Comparison of ENCODE assay signal across 17 cellular contexts in genomic region chr16:27369806-27370205, GRCh38. TPM values are rescaled to one million over a fixed set of nuclear protein-coding genes. Genes with fewer than 3 reads are reported as not detected.
DNase-seq lines count a peak whose midpoint lies in the region; ATAC-seq and TF ChIP-seq lines count a peak whose summit lies in the region.
"Had no signal": no experiment of that assay in that cellular context is flagged by ENCODE, and none has a peak within 500 bp of the region (broad histone marks: within the 10 kb centered on the region; RNA-seq: fewer than 3 reads in every experiment).

No MANE protein-coding gene starts in this region.

- no peaks in the 10 kb centered on the region for H3K36me3 ChIP-seq in Peyer's patch
- H3K36me3 ChIP-seq: gastrocnemius medialis, thyroid gland had no signal

- TF ChIP-seq CTCF in Peyer's patch (IDR thresholded peaks at IDR 0.05), result no peak

- ATAC-seq in GM19023 (IDR thresholded peaks at IDR 0.05; ENCODE audit: unreplicated experiment) (no peak), GM21717 (IDR thresholded peaks at IDR 0.05; ENCODE audit: unreplicated experiment) (no peak)
- ATAC-seq: gastrocnemius medialis, GM23338 had no signal

- peaks cover 0 to 20% (median 9%) of the 10 kb centered on the region in 4 donors for H3K4me1 ChIP-seq in Peyer's patch

- H3K27me3 ChIP-seq in Peyer's patch, result no peaks in the 10 kb centered on the region
- H3K27me3 ChIP-seq: dorsolateral prefrontal cortex, gastrocnemius medialis, thyroid gland had no signal

- H3K4me1 Mint-ChIP-seq in T-helper 1 cell treated with Interleukin-12 subunit alpha and Interleukin-12 subunit beta and Interleukin-4 antibody, amounts not matched to agents 30 μg/mL and 1 μg/mL, for 36 hours (ENCODE audit: low read depth), result peaks cover 29% of the 10 kb centered on the region
- H3K4me1 Mint-ChIP-seq in dendritic cell treated with granulocyte-macrophage colony-stimulating factor and Interleukin-4, amounts not matched to agents 40 ng/mL and 50 ng/mL, for 4 days (ENCODE audit: low read depth), result peaks cover 37% of the 10 kb centered on the region

- peak overlapping the region; percentile 74 for H3K27ac Mint-ChIP-seq in T-helper 1 cell treated with Interleukin-12 subunit alpha and Interleukin-12 subunit beta and Interleukin-4 antibody, amounts not matched to agents 30 μg/mL and 1 μg/mL, for 36 hours
- peak overlapping the region; percentile 79 for H3K27ac Mint-ChIP-seq in dendritic cell treated with granulocyte-macrophage colony-stimulating factor and Interleukin-4, amounts not matched to agents 40 ng/mL and 50 ng/mL, for 4 days
- H3K27ac Mint-ChIP-seq: GM23338 had no signal

- H3K27me3 Mint-ChIP-seq in T-helper 1 cell treated with Interleukin-12 subunit alpha and Interleukin-12 subunit beta and Interleukin-4 antibody, amounts not matched to agents 30 μg/mL and 1 μg/mL, for 36 hours (ENCODE audit: low read depth), result no peaks in the 10 kb centered on the region
- H3K27me3 Mint-ChIP-seq in dendritic cell treated with granulocyte-macrophage colony-stimulating factor and Interleukin-4, amounts not matched to agents 40 ng/mL and 50 ng/mL, for 4 days, result no peaks in the 10 kb centered on the region

- no peak overlapping the region for H3K4me3 Mint-ChIP-seq in T-helper 1 cell treated with Interleukin-12 subunit alpha and Interleukin-12 subunit beta and Interleukin-4 antibody, amounts not matched to agents 30 μg/mL and 1 μg/mL, for 36 hours
- no peak overlapping the region for H3K4me3 Mint-ChIP-seq in dendritic cell treated with granulocyte-macrophage colony-stimulating factor and Interleukin-4, amounts not matched to agents 40 ng/mL and 50 ng/mL, for 4 days
- H3K4me3 Mint-ChIP-seq: GM23338 had no signal

- no peak overlapping the region for H3K27ac ChIP-seq in Peyer's patch
- H3K27ac ChIP-seq: 22Rv1, dorsolateral prefrontal cortex, gastrocnemius medialis, HL-60, thyroid gland had no signal

- intact Hi-C loops in dendritic cell treated with granulocyte-macrophage colony-stimulating factor and Interleukin-4, amounts not matched to agents 40 ng/mL and 50 ng/mL, for 4 days (cut with micrococcal nuclease), result loop anchor here (2.0 to 5.0 kb wide), 2 partner anchors 87 to 213 kb away; no protein-coding TSS in a partner anchor

- H3K9me3 ChIP-seq in Peyer's patch, result no peaks in the 10 kb centered on the region
- H3K9me3 ChIP-seq: gastrocnemius medialis, thyroid gland had no signal

- peaks cover 25% of the 10 kb centered on the region for H3K36me3 Mint-ChIP-seq in T-helper 1 cell treated with Interleukin-12 subunit alpha and Interleukin-12 subunit beta and Interleukin-4 antibody, amounts not matched to agents 30 μg/mL and 1 μg/mL, for 36 hours (ENCODE audit: low read depth)
- H3K36me3 Mint-ChIP-seq in dendritic cell treated with granulocyte-macrophage colony-stimulating factor and Interleukin-4, amounts not matched to agents 40 ng/mL and 50 ng/mL, for 4 days (ENCODE audit: low read depth), result peaks cover 10% of the 10 kb centered on the region

- no peak for DNase-seq in T-helper 1 cell
- DNase-seq in Peyer's patch, result peak in 2 of 3 donors; percentile 65 to 70
- peak; percentile 41 for DNase-seq in renal cortical epithelial cell (ENCODE audit: low read depth)
- DNase-seq in NCI-H2107 treated with DMSO at 0.1 percent for 48 hours (lab: John Stamatoyannopoulos, UW; ENCODE audit: unreplicated experiment), result no peak
- DNase-seq: activated CD4-positive, alpha-beta T cell treated with anti-CD3 and anti-CD28 coated beads for 4 hours; gastrocnemius medialis; kidney glomerular epithelial cell; NCI-H2107; thyroid gland had no signal

- H3K9me3 Mint-ChIP-seq in T-helper 1 cell treated with Interleukin-12 subunit alpha and Interleukin-12 subunit beta and Interleukin-4 antibody, amounts not matched to agents 30 μg/mL and 1 μg/mL, for 36 hours, result peaks cover 13% of the 10 kb centered on the region
- peaks cover 13% of the 10 kb centered on the region for H3K9me3 Mint-ChIP-seq in dendritic cell treated with granulocyte-macrophage colony-stimulating factor and Interleukin-4, amounts not matched to agents 40 ng/mL and 50 ng/mL, for 4 days
- H3K9me3 Mint-ChIP-seq: GM23338 had no signal

- TF ChIP-seq POLR2A in Peyer's patch (IDR thresholded peaks at IDR 0.05), result no peak

- H3K4me3 ChIP-seq in Peyer's patch, result no peak overlapping the region
- H3K4me3 ChIP-seq: dorsolateral prefrontal cortex, gastrocnemius medialis, GM23338, thyroid gland had no signal

RNA-seq across cellular contexts. Expression of gene IL21R, which starts 32.2 kb away (rescaled TPM):
- 1 to 10 TPM in 2 of 4 donors, under 1 TPM in 1, not detected in 1; 0.18 to 4.1 (median 1.3) TPM for total RNA-seq in Peyer's patch
- total RNA-seq in renal cortical epithelial cell, result under 0.01 TPM in 1 of 2 replicates, not detected in the other

RNA-seq across cellular contexts. Expression of gene IL4R, which starts 56.0 kb away (rescaled TPM):
- total RNA-seq in Peyer's patch (100 to 1,000 TPM in 1 of 4 donors, 10 to 100 TPM in 3; 32.2 to 104 (median 71.9) TPM), renal cortical epithelial cell (20.1 and 31.7 TPM in 2 replicates)

Comparison
In these comparisons a context has a peak if more than half of its experiments do, and no peak if none do; other contexts are left out.
1. DNase-seq: peak in Peyer's patch (2 of 3) and renal cortical epithelial cell (single experiment); none in T-helper 1 cell (0 of 5) and NCI-H2107 treated with DMSO at 0.1 percent for 48 hours (single experiment).